In the genomic region with DNA sequence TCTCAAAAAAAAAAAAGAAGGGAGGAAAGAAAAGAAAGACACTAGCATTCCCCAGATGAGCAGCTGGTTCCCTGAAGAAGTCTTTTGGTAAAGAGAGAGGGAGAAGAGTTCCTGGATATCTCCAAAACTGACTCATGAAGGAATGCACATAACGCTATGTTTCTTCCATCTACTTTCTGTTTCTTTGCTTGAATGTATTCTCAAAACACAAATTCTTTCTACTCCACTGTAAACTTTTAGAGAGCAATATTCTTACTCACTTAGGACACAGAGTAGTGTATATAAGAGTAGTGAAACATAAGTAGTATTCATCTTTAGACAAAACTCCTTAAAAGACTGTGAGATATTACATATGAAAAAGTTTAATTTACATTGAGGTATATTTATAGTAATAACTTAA, we compare ENCODE assay signal across 29 cellular contexts.
DNase-seq lines count a peak whose midpoint lies in the region; ATAC-seq, FAIRE-seq and TF ChIP-seq lines count a peak whose summit lies in the region.
"Had no signal": no experiment of that assay in that cellular context is flagged by ENCODE, and none has a peak within 500 bp of the region (broad histone marks: within the 10 kb centered on the region; RNA-seq: fewer than 3 reads in every experiment).

No MANE protein-coding gene starts in this region.

- H3K27ac ChIP-seq in Karpas-422 (ENCODE audit: low read length) (peak overlapping the region; percentile 70), hepatocyte (no peak overlapping the region)
- H3K27ac ChIP-seq: C4-2B, right lobe of liver had no signal

- TF ChIP-seq CTCF in natural killer cell (IDR thresholded peaks at IDR 0.05) (no peak), hepatocyte (IDR thresholded peaks at IDR 0.05; ENCODE audit: poor library complexity) (no peak), Caco-2 (IDR thresholded peaks at IDR 0.05; ENCODE audit: insufficient read depth in 1 of 2, low read depth in 1 of 2, low read length in 1 of 2, severe bottlenecking in 1 of 2, unreplicated experiment in 1 of 2) (no peak)

- 100% methylated on average over 1 of the region's 1 CpG for WGBS in hepatocyte (ENCODE audit: low lambda C conversion rate, missing lambda C conversion rate)

- no peak overlapping the region for H3K9ac ChIP-seq in Karpas-422 (ENCODE audit: low read length)

- H3K4me3 Mint-ChIP-seq in natural killer cell (no peak overlapping the region), Caco-2 (ENCODE audit: unreplicated experiment) (no peak overlapping the region)
- no peak overlapping the region for H3K4me3 Mint-ChIP-seq in natural killer cell treated with Interleukin-12 subunit alpha and Interleukin-12 subunit beta and Interleukin-15 and Interleukin-18, amount 100 ng/mL, for 72 hours
- H3K4me3 Mint-ChIP-seq: IgD-negative memory B cell, type B pancreatic cell had no signal

- ATAC-seq in natural killer cell (no peak), GM18870 (IDR thresholded peaks at IDR 0.05; ENCODE audit: unreplicated experiment) (no peak)
- ATAC-seq in natural killer cell treated with Interleukin-12 subunit alpha and Interleukin-12 subunit beta and Interleukin-15 and Interleukin-18, amount 100 ng/mL, for 72 hours = no peak
- ATAC-seq: Panc1, right lobe of liver had no signal

- H3K9me2 ChIP-seq in Karpas-422 (replicated peaks; ENCODE audit: insufficient read depth, low read length) = no peaks in the 10 kb centered on the region
- no peaks in the 10 kb centered on the region for H3K9me2 ChIP-seq in hepatocyte (replicated peaks; ENCODE audit: insufficient read depth)

- peaks cover 98% of the 10 kb centered on the region for H3K79me2 ChIP-seq in Karpas-422 (ENCODE audit: low read length)
- peaks cover 78% of the 10 kb centered on the region for H3K79me2 ChIP-seq in hepatocyte

- H3K4me2 ChIP-seq in Karpas-422 (ENCODE audit: low read depth, low read length, poor library complexity, severe bottlenecking) (peak overlapping the region; percentile 24), hepatocyte (no peak overlapping the region)

- no peak for FAIRE-seq in HTR-8/SVneo (lab: Jason Lieb, UNC)
- FAIRE-seq: G401.6 had no signal

- H3K4me3 ChIP-seq in Karpas-422 (ENCODE audit: low read length) = no peak overlapping the region
- H3K4me3 ChIP-seq in hepatocyte = no peak overlapping the region
- no peak overlapping the region for H3K4me3 ChIP-seq in Caco-2 (ENCODE audit: low read depth, low read length)
- H3K4me3 ChIP-seq: lung, right lobe of liver had no signal

- H3K4me1 Mint-ChIP-seq in natural killer cell = peaks cover 45 to 55% of the 10 kb centered on the region in 2 donors
- H3K4me1 Mint-ChIP-seq in natural killer cell treated with Interleukin-12 subunit alpha and Interleukin-12 subunit beta and Interleukin-15 and Interleukin-18, amount 100 ng/mL, for 72 hours (ENCODE audit: low read depth in 2 of 2) = peaks cover 27 to 30% of the 10 kb centered on the region in 2 donors
- H3K4me1 Mint-ChIP-seq in Caco-2 (ENCODE audit: low read depth, unreplicated experiment) = no peaks in the 10 kb centered on the region

- H3K27ac Mint-ChIP-seq in natural killer cell = peak overlapping the region; percentile 36 to 57
- H3K27ac Mint-ChIP-seq in natural killer cell treated with Interleukin-12 subunit alpha and Interleukin-12 subunit beta and Interleukin-15 and Interleukin-18, amount 100 ng/mL, for 72 hours = no peak overlapping the region
- no peak overlapping the region for H3K27ac Mint-ChIP-seq in Caco-2 (ENCODE audit: unreplicated experiment)
- H3K27ac Mint-ChIP-seq: IgD-negative memory B cell, type B pancreatic cell had no signal

- peaks cover 44% of the 10 kb centered on the region for H3K36me3 ChIP-seq in Karpas-422 (ENCODE audit: insufficient read depth, low read length)
- no peaks in the 10 kb centered on the region for H3K36me3 ChIP-seq in hepatocyte (replicated peaks; ENCODE audit: insufficient read depth, low read depth)
- H3K36me3 ChIP-seq in Caco-2 (ENCODE audit: control insufficient read depth, insufficient read depth, low read length) = no peaks in the 10 kb centered on the region

- no peaks in the 10 kb centered on the region for H3K9me3 ChIP-seq in Karpas-422 (ENCODE audit: low read length)
- no peaks in the 10 kb centered on the region for H3K9me3 ChIP-seq in hepatocyte (ENCODE audit: low read depth)
- H3K9me3 ChIP-seq in Caco-2 = no peaks in the 10 kb centered on the region
- H3K9me3 ChIP-seq: right lobe of liver had no signal

- H3K4me1 ChIP-seq in Karpas-422 (ENCODE audit: low read length) (peaks cover 57% of the 10 kb centered on the region), hepatocyte (ENCODE audit: insufficient read depth) (no peaks in the 10 kb centered on the region), Caco-2 (peaks cover 6% of the 10 kb centered on the region)
- H3K4me1 ChIP-seq: right lobe of liver had no signal

- no peak for DNase-seq in natural killer cell
- no peak for DNase-seq in natural killer cell treated with Interleukin-12 subunit alpha and Interleukin-12 subunit beta and Interleukin-15 and Interleukin-18, amount 100 ng/mL, for 72 hours (ENCODE audit: low spot score)
- no peak for DNase-seq in Karpas-422
- peak; percentile 37 for DNase-seq in fibroblast of peridontal ligament (ENCODE audit: extremely low read depth)
- DNase-seq in hepatocyte (ENCODE audit: low spot score) = no peak
- no peak for DNase-seq in Caco-2
- DNase-seq in HTR-8/SVneo (ENCODE audit: insufficient read length, low spot score) = no peak
- DNase-seq: ACHN; activated CD4-positive, alpha-beta T cell treated with anti-CD3 and anti-CD28 coated beads, Interleukin-2, amount 50 U/mL, for 4 hours; activated CD8-positive, alpha-beta memory T cell treated with anti-CD3 and anti-CD28 coated beads, Interleukin-2, amount 50 U/mL, for 48 hours; activated effector memory CD4-positive, alpha-beta T cell treated with anti-CD3 and anti-CD28 coated beads, Interleukin-2, amount 50 U/mL, for 16 hours; amniotic stem cell; DMS153; NCI-H1092 treated with DMSO at 0.1 percent for 48 hours; NCI-H187 treated with DMSO at 0.1 percent for 48 hours; NCI-H524 treated with DMSO at 0.1 percent for 48 hours; right lobe of liver; SHP77 treated with DMSO at 0.1 percent for 48 hours; stimulated activated CD4-positive, alpha-beta T cell treated with anti-CD3 and anti-CD28 coated beads, Interleukin-12 subunit alpha, Interleukin-12 subunit beta, amount 100 ng/mL, for 4 hours; stimulated activated CD4-positive, alpha-beta T cell treated with anti-CD3 and anti-CD28 coated beads, Interleukin-4, amount 100 ng/mL, for 1 hour; substantia nigra; T1000 had no signal

- H3K27me3 ChIP-seq in Karpas-422 (ENCODE audit: low read length) (no peaks in the 10 kb centered on the region), hepatocyte (no peaks in the 10 kb centered on the region), Caco-2 (replicated peaks; ENCODE audit: control insufficient read depth, insufficient read depth, low read length) (no peaks in the 10 kb centered on the region)
- H3K27me3 ChIP-seq: right lobe of liver had no signal

- intact Hi-C loops in natural killer cell (cut with micrococcal nuclease) = no loop called here
- intact Hi-C loops in Caco-2 (cut with micrococcal nuclease; ENCODE audit: unreplicated experiment) = no loop called here

- peaks cover 11% of the 10 kb centered on the region for H3K36me3 Mint-ChIP-seq in natural killer cell
- peaks cover 9% of the 10 kb centered on the region for H3K36me3 Mint-ChIP-seq in natural killer cell treated with Interleukin-12 subunit alpha and Interleukin-12 subunit beta and Interleukin-15 and Interleukin-18, amount 100 ng/mL, for 72 hours
- H3K36me3 Mint-ChIP-seq in Caco-2 (ENCODE audit: insufficient read depth, unreplicated experiment) = peaks cover 11% of the 10 kb centered on the region

- H4K20me1 ChIP-seq in Karpas-422 (ENCODE audit: insufficient read depth, low read depth, low read length) (no peaks in the 10 kb centered on the region), hepatocyte (ENCODE audit: insufficient read depth, poor library complexity, severe bottlenecking) (peaks cover 30% of the 10 kb centered on the region)

- H2AFZ ChIP-seq in Karpas-422 (ENCODE audit: low read length) (no peak overlapping the region), hepatocyte (no peak overlapping the region)

- H3K27me3 Mint-ChIP-seq in natural killer cell (ENCODE audit: low read depth in 2 of 2) (no peaks in the 10 kb centered on the region), Caco-2 (ENCODE audit: insufficient read depth, unreplicated experiment) (no peaks in the 10 kb centered on the region)
- H3K27me3 Mint-ChIP-seq in natural killer cell treated with Interleukin-12 subunit alpha and Interleukin-12 subunit beta and Interleukin-15 and Interleukin-18, amount 100 ng/mL, for 72 hours = no peaks in the 10 kb centered on the region
- H3K27me3 Mint-ChIP-seq: IgD-negative memory B cell, type B pancreatic cell had no signal

- CTCF ChIA-PET in Caco-2 (lab: Charles Lee) = no interaction called here

- BruUV-seq in Caco-2 (replicated peaks; lab: Mats Ljungman, UMichigan) = no TSS peak

- POLR2A ChIA-PET in Caco-2 (lab: Charles Lee) = no interaction called here

- H3K9me3 Mint-ChIP-seq in natural killer cell (no peaks in the 10 kb centered on the region), Caco-2 (ENCODE audit: unreplicated experiment) (no peaks in the 10 kb centered on the region)
- no peaks in the 10 kb centered on the region for H3K9me3 Mint-ChIP-seq in natural killer cell treated with Interleukin-12 subunit alpha and Interleukin-12 subunit beta and Interleukin-15 and Interleukin-18, amount 100 ng/mL, for 72 hours
- H3K9me3 Mint-ChIP-seq: IgD-negative memory B cell, type B pancreatic cell had no signal

Comparison
In these comparisons a context has a peak if more than half of its experiments do, and no peak if none do; other contexts are left out.
1. H3K27ac Mint-ChIP-seq: peak in natural killer cell (2 of 2); none in natural killer cell treated with Interleukin-12 subunit alpha and Interleukin-12 subunit beta and Interleukin-15 and Interleukin-18, amount 100 ng/mL, for 72 hours (0 of 2) and Caco-2 (single experiment).